8 cellular contexts compared by ENCODE assay signal in genomic region chr5:57174850-57175525, GRCh38. TPM values are rescaled to one million over a fixed set of nuclear protein-coding genes. Genes with fewer than 3 reads are reported as not detected.
DNase-seq lines count a peak whose midpoint lies in the region; ATAC-seq, FAIRE-seq and TF ChIP-seq lines count a peak whose summit lies in the region.

No MANE protein-coding gene starts in this region.

- no peaks in the 10 kb centered on the region for H3K27me3 Mint-ChIP-seq in Caco-2 (ENCODE audit: insufficient read depth, unreplicated experiment)

- no peaks in the 10 kb centered on the region for H3K9me3 ChIP-seq in Caco-2
- no peaks in the 10 kb centered on the region for H3K9me3 ChIP-seq in MM.1S (replicated peaks; ENCODE audit: insufficient read depth, low read length)
- no peaks in the 10 kb centered on the region for H3K9me3 ChIP-seq in mononuclear cell (ENCODE audit: low read depth, low read length)

- no peak overlapping the region for H2AFZ ChIP-seq in MM.1S (ENCODE audit: low read length)

- peak overlapping the region; percentile 100 for H3K9ac ChIP-seq in MM.1S (ENCODE audit: low read length)

- H3F3A ChIP-seq in MM.1S (ENCODE audit: insufficient read depth, low read length): peaks cover 52% of the 10 kb centered on the region

- no peaks in the 10 kb centered on the region for H3K9me2 ChIP-seq in MM.1S (replicated peaks; ENCODE audit: insufficient read depth, low read length)

- H3K4me2 ChIP-seq in MM.1S (ENCODE audit: low read depth, low read length): peak overlapping the region; percentile 64

- peak overlapping the region; percentile 98 for H3K4me3 ChIP-seq in Caco-2 (ENCODE audit: low read depth, low read length)
- H3K4me3 ChIP-seq in MM.1S (ENCODE audit: low read length): peak overlapping the region; percentile 95
- H3K4me3 ChIP-seq in mononuclear cell (ENCODE audit: low read length): peak overlapping the region; percentile 97

- H3K4me1 ChIP-seq in Caco-2 (peaks cover 8% of the 10 kb centered on the region; the same call in 1 of the 2 replicates), MM.1S (ENCODE audit: low read length) (peaks cover 18% of the 10 kb centered on the region), mononuclear cell (ENCODE audit: insufficient read depth, low read length) (peaks cover 56% of the 10 kb centered on the region)

- POLR2A ChIA-PET in Caco-2 (lab: Charles Lee): no interaction called here

- H3K27ac ChIP-seq in MM.1S (ENCODE audit: low read length): peak overlapping the region; percentile 92
- H3K27ac ChIP-seq in caudate nucleus (ENCODE audit: low read depth, low read length): peak overlapping the region; percentile 100

- CTCF ChIA-PET in Caco-2 (lab: Charles Lee): no interaction called here

- H3K4me3 Mint-ChIP-seq in Caco-2 (ENCODE audit: unreplicated experiment): peak overlapping the region; percentile 97

- H3K36me3 ChIP-seq in Caco-2 (ENCODE audit: control insufficient read depth, insufficient read depth, low read length) (no peaks in the 10 kb centered on the region), MM.1S (replicated peaks; ENCODE audit: insufficient read depth, low read length) (peaks cover 5% of the 10 kb centered on the region; the same call in 1 of the 2 replicates)

- peak overlapping the region; percentile 99 for H3K27ac Mint-ChIP-seq in Caco-2 (ENCODE audit: unreplicated experiment)

- no TSS peak for BruUV-seq in Caco-2 (replicated peaks; lab: Mats Ljungman, UMichigan)

- intact Hi-C loops in Caco-2 (cut with micrococcal nuclease; ENCODE audit: unreplicated experiment): no loop called here

- peaks cover 62% of the 10 kb centered on the region for H3K79me2 ChIP-seq in MM.1S (ENCODE audit: low read length)

- no peak for FAIRE-seq in HTR-8/SVneo (lab: Jason Lieb, UNC)

- H3K4me1 Mint-ChIP-seq in Caco-2 (ENCODE audit: low read depth, unreplicated experiment): peaks cover 6% of the 10 kb centered on the region

- H4K20me1 ChIP-seq in MM.1S (ENCODE audit: insufficient read depth, low read length): peaks cover 36% of the 10 kb centered on the region

- H3K9me3 Mint-ChIP-seq in Caco-2 (ENCODE audit: unreplicated experiment): no peaks in the 10 kb centered on the region

- ATAC-seq in GM19035 (IDR thresholded peaks at IDR 0.05; ENCODE audit: unreplicated experiment): no peak

- H3K27me3 ChIP-seq in Caco-2 (replicated peaks; ENCODE audit: control insufficient read depth, insufficient read depth, low read length) (no peaks in the 10 kb centered on the region), MM.1S (replicated peaks; ENCODE audit: insufficient read depth, low read length) (no peaks in the 10 kb centered on the region), mononuclear cell (ENCODE audit: insufficient read depth, low read length) (no peaks in the 10 kb centered on the region)

- H3K36me3 Mint-ChIP-seq in Caco-2 (ENCODE audit: insufficient read depth, unreplicated experiment): peaks cover 63% of the 10 kb centered on the region

- DNase-seq in Caco-2 (no peak), MM.1S (peak; percentile 21), caudate nucleus (lab: John Stamatoyannopoulos, UW) (peak in 5 of 61 donors; percentile 10 to 62 (median 40)), NCI-H1436 (lab: John Stamatoyannopoulos, UW) (no peak), NCI-H2107 treated with DMSO at 0.1 percent for 48 hours (lab: John Stamatoyannopoulos, UW; ENCODE audit: unreplicated experiment) (no peak), HTR-8/SVneo (ENCODE audit: insufficient read length, low spot score) (no peak)

- TF ChIP-seq CTCF in Caco-2 (IDR thresholded peaks at IDR 0.05; ENCODE audit: insufficient read depth in 1 of 2, low read depth in 1 of 2, low read length in 1 of 2, severe bottlenecking in 1 of 2, unreplicated experiment in 1 of 2): no peak
- TF ChIP-seq CTCF in MM.1S (IDR thresholded peaks at IDR 0.05; ENCODE audit: low read length): no peak

RNA-seq across cellular contexts. Expression of gene GPBP1, which starts 1.1 kb away (rescaled TPM):
- total RNA-seq in Caco-2 (2022) (100 and 117 TPM in 2 replicates), mononuclear cell (218 TPM)
